In genomic region chr21:39379986-39380891, GRCh38 we compare ENCODE assay signal across 8 cellular contexts. TPM values are rescaled to one million over a fixed set of nuclear protein-coding genes. Genes with fewer than 3 reads are reported as not detected.
DNase-seq lines count a peak whose midpoint lies in the region; TF ChIP-seq lines count a peak whose summit lies in the region.

No MANE protein-coding gene starts in this region.

- peaks cover 29% of the 10 kb centered on the region for H3K4me1 Mint-ChIP-seq in activated naive CD4-positive, alpha-beta T cell treated with anti-CD3 and anti-CD28 coated beads, Interleukin-2, amount 10 ng/mL, durations not matched to agents 7 days and 5 days

- H3K27me3 Mint-ChIP-seq in activated naive CD4-positive, alpha-beta T cell treated with anti-CD3 and anti-CD28 coated beads, Interleukin-2, amount 10 ng/mL, durations not matched to agents 7 days and 5 days = peaks cover 21% of the 10 kb centered on the region

- CTCF ChIA-PET in activated naive CD4-positive, alpha-beta T cell treated with anti-CD3 and anti-CD28 coated beads, Interleukin-2, amount 10 ng/mL, durations not matched to agents 7 days and 5 days (lab: Charles Lee) = interaction anchor here (0.6 to 1.2 kb wide), 3 partner anchors 53 to 204 kb away, joined by 3 read pairs; no protein-coding TSS in a partner anchor

- H3K4me3 ChIP-seq in HFF-Myc (replicated peaks; ENCODE audit: low read depth, low read length) (peak overlapping the region; percentile 78), SJSA1 (peak overlapping the region; percentile 55)

- no peaks in the 10 kb centered on the region for H3K36me3 ChIP-seq in SJSA1

- peak overlapping the region; percentile 85 for H3K27ac Mint-ChIP-seq in activated naive CD4-positive, alpha-beta T cell treated with anti-CD3 and anti-CD28 coated beads, Interleukin-2, amount 10 ng/mL, durations not matched to agents 7 days and 5 days

- H3K9me3 Mint-ChIP-seq in activated naive CD4-positive, alpha-beta T cell treated with anti-CD3 and anti-CD28 coated beads, Interleukin-2, amount 10 ng/mL, durations not matched to agents 7 days and 5 days = no peaks in the 10 kb centered on the region

- no peak for TF ChIP-seq CTCF in HFF-Myc (IDR thresholded peaks at IDR 0.05; ENCODE audit: low read depth, low read length, missing control alignments)

- H3K27me3 ChIP-seq in SJSA1 (replicated peaks) = no peaks in the 10 kb centered on the region

- H3K27ac ChIP-seq in SJSA1 = peak overlapping the region; percentile 72

- DNase-seq in GM03348 (ENCODE audit: low spot score) (peak; percentile 98), HFF-Myc (ENCODE audit: extremely low read depth, low read depth) (peak; percentile 85), MV-4-11 (lab: John Stamatoyannopoulos, UW) (peak; percentile 96), SJSA1 (ENCODE audit: low read depth in 1 of 2, low spot score in 2 of 2) (peak; percentile 87 to 98), germinal center (ENCODE audit: low spot score) (peak; percentile 92), non-pigmented ciliary epithelial cell (ENCODE audit: low read depth) (peak; percentile 83), superior temporal gyrus (ENCODE audit: extremely low spot score) (peak; percentile 96)
- DNase-seq in activated naive CD4-positive, alpha-beta T cell treated with anti-CD3 and anti-CD28 coated beads, Interleukin-2, amount 10 ng/mL, durations not matched to agents 7 days and 5 days = peak; percentile 95

- H3K4me3 Mint-ChIP-seq in activated naive CD4-positive, alpha-beta T cell treated with anti-CD3 and anti-CD28 coated beads, Interleukin-2, amount 10 ng/mL, durations not matched to agents 7 days and 5 days = peak overlapping the region; percentile 90

- H3K9me3 ChIP-seq in SJSA1 (replicated peaks) = no peaks in the 10 kb centered on the region

- H3K36me3 Mint-ChIP-seq in activated naive CD4-positive, alpha-beta T cell treated with anti-CD3 and anti-CD28 coated beads, Interleukin-2, amount 10 ng/mL, durations not matched to agents 7 days and 5 days = peaks cover 5% of the 10 kb centered on the region

- H3K4me1 ChIP-seq in SJSA1 (replicated peaks) = peaks cover 13% of the 10 kb centered on the region

RNA-seq across cellular contexts. Expression of gene HMGN1, which starts 31.4 kb away (rescaled TPM):
- 446 and 461 TPM in 2 replicates for total RNA-seq in SJSA1 (2014; rRNA removed; shearing (Covaris generic))

Comparison
In these comparisons a context has a peak if more than half of its experiments do, and no peak if none do; other contexts are left out.
1. Peak in every context shown above with its lines: DNase-seq, H3K4me3 ChIP-seq and H3K27ac ChIP-seq.